ENCODE assay signal across 10 cellular contexts in genomic region chr14:23119362-23120327, GRCh38. TPM values are rescaled to one million over a fixed set of nuclear protein-coding genes. Genes with fewer than 3 reads are reported as not detected.
DNase-seq lines count a peak whose midpoint lies in the region; ATAC-seq, FAIRE-seq and TF ChIP-seq lines count a peak whose summit lies in the region.
"Had no signal": no experiment of that assay in that cellular context is flagged by ENCODE, and none has a peak within 500 bp of the region (broad histone marks: within the 10 kb centered on the region; RNA-seq: fewer than 3 reads in every experiment).

No MANE protein-coding gene starts in this region.

- no peak for ATAC-seq in GM21515 (IDR thresholded peaks at IDR 0.05; ENCODE audit: unreplicated experiment)

- WGBS in testis, 2 donors, result 76 to 77% methylated on average over 12 to 16 of the region's 16 CpGs

- no peaks in the 10 kb centered on the region for H3K27me3 ChIP-seq in Peyer's patch
- no peaks in the 10 kb centered on the region for H3K27me3 ChIP-seq in testis

- H3K4me3 ChIP-seq in Peyer's patch (peak overlapping the region in 1 of 4 donors; percentile 15), testis (no peak overlapping the region)

- no peak for TF ChIP-seq CTCF in Peyer's patch (IDR thresholded peaks at IDR 0.05)
- no peak for TF ChIP-seq CTCF in testis (IDR thresholded peaks at IDR 0.05)
- TF ChIP-seq CTCF in D721Med (IDR thresholded peaks at IDR 0.05; ENCODE audit: insufficient read depth, missing control alignments), result no peak

- intact Hi-C loops in posterior vena cava (cut with DNase I), result loop anchor here (2.0 kb wide), 1 partner anchor 67 kb away; no protein-coding TSS in a partner anchor
- intact Hi-C loops in testis (cut with DNase I; ENCODE audit: low total_unique reads), result loop anchor here (5.0 kb wide), 1 partner anchor 68 kb away; no protein-coding TSS in a partner anchor

- no peak for TF ChIP-seq POLR2A in Peyer's patch (IDR thresholded peaks at IDR 0.05)
- no peak for TF ChIP-seq POLR2A in testis (IDR thresholded peaks at IDR 0.05)

- no peaks in the 10 kb centered on the region for H3K9me3 ChIP-seq in Peyer's patch
- H3K9me3 ChIP-seq in testis, result no peaks in the 10 kb centered on the region

- FAIRE-seq in GM18507 (lab: Jason Lieb, UNC), result no peak
- no peak for FAIRE-seq in GM19239 (lab: Jason Lieb, UNC)
- no peak for FAIRE-seq in D721Med (lab: Jason Lieb, UNC)

- peaks cover 0 to 17% (median 5%) of the 10 kb centered on the region in 4 donors for H3K4me1 ChIP-seq in Peyer's patch
- peaks cover 18% of the 10 kb centered on the region for H3K4me1 ChIP-seq in testis

- H3K36me3 ChIP-seq in Peyer's patch (no peaks in the 10 kb centered on the region), testis (ENCODE audit: low read depth, missing control alignments) (no peaks in the 10 kb centered on the region)

- H3K27ac ChIP-seq in Peyer's patch (peak overlapping the region in 3 of 4 donors; percentile 25 to 84 (median 52)), testis (no peak overlapping the region)

- DNase-seq in GM18507 (ENCODE audit: extremely low spot score, insufficient read length, low read depth) (peak; percentile 12), Peyer's patch (peak in 2 of 3 donors; percentile 68 to 72), posterior vena cava (ENCODE audit: low spot score) (peak; percentile 62), testis (no peak), GM19239 (ENCODE audit: insufficient read length, low spot score) (no peak), D721Med (ENCODE audit: insufficient read length, low spot score) (no peak)
- peak; percentile 25 for DNase-seq in activated naive CD4-positive, alpha-beta T cell treated with anti-CD3 and anti-CD28 coated beads, Interleukin-2, amount 50 U/mL, for 16 hours
- DNase-seq: NCI-H1105 had no signal

RNA-seq across cellular contexts. Expression of gene CEBPE, which starts 0.6 kb away (rescaled TPM):
- total RNA-seq in Peyer's patch (not detected), posterior vena cava (under 1 TPM in 1 of 2 donors, not detected in 1; 0.19 TPM), testis (under 1 TPM; 0.19 to 0.24 TPM)
- polyA plus RNA-seq in testis (ENCODE audit: insufficient read depth, low read depth, low replicate concordance), result not detected

RNA-seq across cellular contexts. Expression of gene CIROP, which starts 14.9 kb away (rescaled TPM):
- total RNA-seq in Peyer's patch (not detected), posterior vena cava (not detected), testis (not detected)
- not detected for polyA plus RNA-seq in testis (ENCODE audit: insufficient read depth, low read depth, low replicate concordance)
- total RNA-seq: T-helper 1 cell treated with Interleukin-12 subunit alpha and Interleukin-12 subunit beta and Interleukin-4 antibody, amounts not matched to agents 30 ng/mL and 1 ng/mL, for 36 hours had no signal

RNA-seq across cellular contexts. Expression of gene C14orf119, which starts 24.3 kb away (rescaled TPM):
- total RNA-seq in Peyer's patch, result 10 to 100 TPM in 3 of 4 donors, 1 to 10 TPM in 1; 5.0 to 30.3 (median 18.8) TPM
- 10 to 100 TPM; 35.2 to 38.7 TPM for total RNA-seq in posterior vena cava
- 10 to 100 TPM; 17.7 to 26.9 TPM for total RNA-seq in testis
- 60.8 TPM for polyA plus RNA-seq in testis (ENCODE audit: insufficient read depth, low read depth, low replicate concordance)

RNA-seq across cellular contexts. Expression of gene ACIN1, which starts 24.7 kb away (rescaled TPM):
- 100 to 1,000 TPM; 130 to 281 (median 238) TPM for total RNA-seq in Peyer's patch
- 100 to 1,000 TPM in 1 of 2 donors, 10 to 100 TPM in 1; 85.9 to 112 TPM for total RNA-seq in posterior vena cava
- total RNA-seq in testis, result 100 to 1,000 TPM; 209 to 216 TPM
- polyA plus RNA-seq in testis (ENCODE audit: insufficient read depth, low read depth, low replicate concordance), result 151 TPM

Comparison
In these comparisons a context has a peak if more than half of its experiments do, and no peak if none do; other contexts are left out.
1. DNase-seq: peak in GM18507 (single experiment), Peyer's patch (2 of 3), activated naive CD4-positive, alpha-beta T cell treated with anti-CD3 and anti-CD28 coated beads, Interleukin-2, amount 50 U/mL, for 16 hours (single experiment) and posterior vena cava (single experiment); none in testis (single experiment), GM19239 (single experiment) and D721Med (single experiment).
2. H3K27ac ChIP-seq: peak in Peyer's patch (3 of 4); none in testis (0 of 2).